In the genomic region with DNA sequence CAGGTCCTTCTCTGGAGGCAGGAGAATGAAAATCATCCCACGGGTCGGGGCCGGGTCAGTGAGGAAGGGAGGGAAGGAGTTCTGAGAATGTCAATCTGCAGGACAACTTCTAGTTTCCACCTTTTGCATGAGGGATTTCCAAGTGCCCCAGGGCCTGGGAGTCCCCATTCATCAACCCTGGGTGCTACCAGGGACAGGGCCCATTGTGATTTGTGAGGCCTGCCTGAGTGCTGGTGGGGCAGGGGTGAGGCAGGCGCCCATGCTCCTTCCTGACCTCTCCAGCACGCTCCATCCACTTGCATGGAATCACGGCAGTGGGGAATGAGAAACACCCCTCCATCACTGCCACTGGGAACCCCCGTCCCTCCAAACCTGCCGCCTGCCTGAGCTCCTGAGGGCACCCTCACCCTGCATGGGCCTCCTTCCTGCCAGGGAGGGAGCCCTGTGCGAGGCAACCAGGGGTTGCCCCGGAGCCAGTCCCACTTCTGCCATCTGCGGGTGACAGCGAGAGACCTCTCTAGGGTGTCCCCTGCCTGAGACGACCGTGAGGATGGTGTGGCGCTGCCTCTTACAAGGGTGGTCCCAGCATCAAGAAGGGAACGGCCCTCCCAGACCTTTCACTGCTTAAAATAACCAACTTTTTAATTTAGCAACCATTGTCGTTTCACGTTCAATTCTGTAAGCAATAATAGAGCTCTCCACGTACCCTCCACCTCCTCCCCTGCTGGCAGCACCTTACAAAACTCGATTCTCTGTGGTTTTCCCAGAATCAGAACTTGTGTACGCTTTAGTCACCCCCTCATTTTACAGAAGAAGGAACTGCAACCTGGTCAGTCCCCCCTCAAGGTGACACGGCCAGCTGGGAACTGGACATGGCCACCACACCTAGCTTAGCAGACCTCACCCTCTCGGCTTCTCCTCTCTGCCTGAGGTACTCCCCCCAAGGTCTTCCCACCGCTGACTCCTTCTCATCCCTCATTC, we compare ENCODE assay signal across 10 cellular contexts. TPM values are rescaled to one million over a fixed set of nuclear protein-coding genes. Genes with fewer than 3 reads are reported as not detected.
DNase-seq lines count a peak whose midpoint lies in the region; ATAC-seq and TF ChIP-seq lines count a peak whose summit lies in the region.
"Had no signal": no experiment of that assay in that cellular context is flagged by ENCODE, and none has a peak within 500 bp of the region (broad histone marks: within the 10 kb centered on the region; RNA-seq: fewer than 3 reads in every experiment).

No MANE protein-coding gene starts in this region.

- no peak overlapping the region for H3K4me2 ChIP-seq in GM23338

- H3K36me3 ChIP-seq in GM06990 (ENCODE audit: control insufficient read depth, insufficient read depth, low read length) (no peaks in the 10 kb centered on the region), GM23338 (ENCODE audit: insufficient read depth) (no peaks in the 10 kb centered on the region)

- H3K9me2 ChIP-seq in GM23338 (ENCODE audit: insufficient read depth): no peaks in the 10 kb centered on the region

- POLR2A ChIA-PET in activated B cell treated with CpG ODN at 0.5 μM for 24 hours (lab: Charles Lee): interaction anchor here (0.7 to 6.8 kb wide), 18 partner anchors 12 to 1441 kb away, joined by 3 to 189 read pairs (median 5); a partner anchor contains a TSS

- H3K27me3 ChIP-seq in GM06990 (replicated peaks; ENCODE audit: control insufficient read depth, insufficient read depth, low read length): no peaks in the 10 kb centered on the region
- H3K27me3 ChIP-seq in GM23338 (ENCODE audit: insufficient read depth): no peaks in the 10 kb centered on the region

- intact Hi-C loops in activated B cell treated with CpG ODN at 0.5 μM for 24 hours (cut with micrococcal nuclease) (loop anchor here (1.0 to 2.0 kb wide), 13 partner anchors 9 to 498 kb away; a partner anchor contains a TSS), posterior vena cava (cut with DNase I) (no loop called here)

- H3K4me1 ChIP-seq in GM23338 (ENCODE audit: insufficient read depth): peaks cover 83% of the 10 kb centered on the region

- peak; percentile 9; the same call in 1 of the 3 replicates for ATAC-seq in GM23338
- ATAC-seq in activated B cell treated with CpG ODN at 0.5 μM for 24 hours (ENCODE audit: low read depth): peak; percentile 56
- peak; percentile 61 for ATAC-seq in memory B cell (ENCODE audit: low read depth)
- no peak for ATAC-seq in GM19455 (IDR thresholded peaks at IDR 0.05; ENCODE audit: unreplicated experiment)

- H3K79me2 ChIP-seq in GM23338 (replicated peaks; ENCODE audit: insufficient read depth): peaks cover 99% of the 10 kb centered on the region

- CTCF ChIA-PET in activated B cell treated with CpG ODN at 0.5 μM for 24 hours (lab: Charles Lee): interaction anchor here (0.8 to 5.1 kb wide), 14 partner anchors 12 to 501 kb away, joined by 3 to 64 read pairs (median 9); a partner anchor contains a TSS

- H3K27me3 Mint-ChIP-seq in GM23338 (ENCODE audit: insufficient read depth, low read depth, poor library complexity) (peaks cover 9% of the 10 kb centered on the region), activated B cell treated with CpG ODN at 0.5 μM for 24 hours (no peaks in the 10 kb centered on the region), memory B cell (peaks cover 7% of the 10 kb centered on the region)

- H3K4me3 ChIP-seq in GM06990 (replicated peaks; ENCODE audit: low read depth, low read length) (peak overlapping the region; percentile 12; the same call in 1 of the 2 replicates), GM23338 (no peak overlapping the region)

- peaks cover 97% of the 10 kb centered on the region for H3K4me1 Mint-ChIP-seq in GM23338
- peaks cover 100% of the 10 kb centered on the region for H3K4me1 Mint-ChIP-seq in activated B cell treated with CpG ODN at 0.5 μM for 24 hours
- H3K4me1 Mint-ChIP-seq in memory B cell: peaks cover 76% of the 10 kb centered on the region

- DNase-seq in GM06990 (ENCODE audit: extremely low read depth, insufficient read length): peak; percentile 65
- DNase-seq in GM23338 (ENCODE audit: low spot score): no peak
- peak; percentile 59 for DNase-seq in activated B cell treated with CpG ODN at 0.5 μM for 24 hours
- DNase-seq in memory B cell (ENCODE audit: low spot score in 2 of 2): peak; percentile 64 to 65
- DNase-seq in NCI-H524 treated with DMSO at 0.1 percent for 48 hours (lab: John Stamatoyannopoulos, UW): no peak
- no peak for DNase-seq in dermis blood vessel endothelial cell
- DNase-seq in posterior vena cava (ENCODE audit: low spot score): no peak
- DNase-seq: erythroblast, NCI-H510A had no signal

- H4K20me1 ChIP-seq in GM23338 (replicated peaks; ENCODE audit: insufficient read depth): peaks cover 36% of the 10 kb centered on the region

- H2AFZ ChIP-seq in GM23338: no peak overlapping the region

- no peak overlapping the region; the same call in 2 of the 3 replicates for H3K4me3 Mint-ChIP-seq in GM23338
- H3K4me3 Mint-ChIP-seq in activated B cell treated with CpG ODN at 0.5 μM for 24 hours: peak overlapping the region; percentile 80
- H3K4me3 Mint-ChIP-seq in memory B cell: peak overlapping the region; percentile 83

- TF ChIP-seq CTCF in GM06990 (IDR thresholded peaks at IDR 0.05; ENCODE audit: insufficient read depth, low read length, poor library complexity, severe bottlenecking) (peak; percentile 44), GM23338 (conservative IDR thresholded peaks at IDR 0.05; ENCODE audit: low read depth in 2 of 2) (no peak), activated B cell treated with CpG ODN at 0.5 μM for 24 hours (IDR thresholded peaks at IDR 0.05) (no peak)

- H3K36me3 Mint-ChIP-seq in GM23338 (ENCODE audit: low read depth): peaks cover 6% of the 10 kb centered on the region
- H3K36me3 Mint-ChIP-seq in activated B cell treated with CpG ODN at 0.5 μM for 24 hours (ENCODE audit: low read depth): no peaks in the 10 kb centered on the region
- H3K36me3 Mint-ChIP-seq in memory B cell: no peaks in the 10 kb centered on the region

- no peaks in the 10 kb centered on the region for H3F3A ChIP-seq in GM23338 (replicated peaks; ENCODE audit: low read depth)

- 0 out of 2 replicates have a peak overlapping the region, but pooled peaks have one; percentile 45 for H3K27ac ChIP-seq in GM23338 (ENCODE audit: low read depth)

- H3K27ac Mint-ChIP-seq in GM23338 (no peak overlapping the region; the same call in 1 of the 2 replicates), activated B cell treated with CpG ODN at 0.5 μM for 24 hours (peak overlapping the region; percentile 94), memory B cell (peak overlapping the region; percentile 100)

- no peaks in the 10 kb centered on the region for H3K9me3 Mint-ChIP-seq in GM23338
- no peaks in the 10 kb centered on the region for H3K9me3 Mint-ChIP-seq in activated B cell treated with CpG ODN at 0.5 μM for 24 hours
- no peaks in the 10 kb centered on the region for H3K9me3 Mint-ChIP-seq in memory B cell

RNA-seq across cellular contexts. Expression of a gene that starts 28.6 kb away (rescaled TPM):
- total RNA-seq in GM23338 (2014; rRNA removed; shearing (Covaris generic)): 7.3 and 8.9 TPM in 2 replicates
- polyA plus RNA-seq in GM23338 (2016; fragmentation: Nextera tagmentation; extraction: Ambion mirVana): 13.5 and 15.4 TPM in 2 replicates
- 33.1 and 34.8 TPM in 2 replicates for total RNA-seq in activated B cell treated with CpG ODN at 0.5 μM for 24 hours
- total RNA-seq in dermis blood vessel endothelial cell: 0.93 and 1.9 TPM in 2 replicates
- 10 to 100 TPM; 45.6 to 55.6 TPM for total RNA-seq in posterior vena cava

Comparison
In these comparisons a context has a peak if more than half of its experiments do, and no peak if none do; other contexts are left out.
1. DNase-seq: peak in GM06990 (single experiment), activated B cell treated with CpG ODN at 0.5 μM for 24 hours (single experiment) and memory B cell (2 of 2); none in GM23338 (single experiment), NCI-H524 treated with DMSO at 0.1 percent for 48 hours (single experiment), dermis blood vessel endothelial cell (single experiment) and posterior vena cava (single experiment).